In genomic region chr19:46850228-46851203, GRCh38 we compare ENCODE assay signal across 8 cellular contexts. TPM values are rescaled to one million over a fixed set of nuclear protein-coding genes. Genes with fewer than 3 reads are reported as not detected.
DNase-seq lines count a peak whose midpoint lies in the region; ATAC-seq and TF ChIP-seq lines count a peak whose summit lies in the region.

AP2S1 (minus strand) TSS chr19:46850846; CDS start chr19:46850766, 80 bp downstream.

- H3K4me1 Mint-ChIP-seq in CD8-positive, alpha-beta memory T cell, result peaks cover 19 to 27% (median 25%) of the 10 kb centered on the region in 3 donors

- TF ChIP-seq CTCF in lung (IDR thresholded peaks at IDR 0.05; ENCODE audit: control extremely low read depth, extremely low read depth), result no peak

- peaks cover 0 to 1% of the 10 kb centered on the region in 2 donors for H3K27me3 Mint-ChIP-seq in CD8-positive, alpha-beta memory T cell

- H3K27ac Mint-ChIP-seq in CD8-positive, alpha-beta memory T cell, result peak within 1 kb of the TSS; percentile 54 to 98 (median 90)

- H3K27me3 ChIP-seq in CD8-positive, alpha-beta memory T cell (ENCODE audit: insufficient read depth, low read length, poor library complexity, severe bottlenecking), result no peaks in the 10 kb centered on the region
- no peaks in the 10 kb centered on the region for H3K27me3 ChIP-seq in lung (ENCODE audit: control insufficient read depth, insufficient read depth)

- POLR2A ChIA-PET in CD8-positive, alpha-beta memory T cell (lab: Charles Lee), result interaction anchor here (0.6 to 1.0 kb wide), 2 partner anchors 10 to 352 kb away, joined by 3 to 4 read pairs; no protein-coding TSS in a partner anchor

- peak; percentile 72 for ATAC-seq in GM19468 (IDR thresholded peaks at IDR 0.05; ENCODE audit: extremely low read depth, unreplicated experiment)
- ATAC-seq in lung (ENCODE audit: insufficient read depth, low FRiP score), result peak; percentile 96

- CTCF ChIA-PET in CD8-positive, alpha-beta memory T cell (lab: Charles Lee), result interaction anchor here (0.7 to 2.4 kb wide), 5 partner anchors 10 to 394 kb away, joined by 3 to 15 read pairs (median 4); no protein-coding TSS in a partner anchor

- peak within 1 kb of the TSS; percentile 86 for H3K4me3 ChIP-seq in CD8-positive, alpha-beta memory T cell (ENCODE audit: low read length)
- H3K4me3 ChIP-seq in lung, result peak within 1 kb of the TSS; percentile 82

- peaks cover 13% of the 10 kb centered on the region for H3K4me1 ChIP-seq in CD8-positive, alpha-beta memory T cell (ENCODE audit: insufficient read depth, low read length)
- H3K4me1 ChIP-seq in lung (ENCODE audit: control insufficient read depth in 2 of 2, insufficient read depth in 2 of 2, low read length in 2 of 2), result peaks cover 3 to 5% of the 10 kb centered on the region in 2 donors

- H3K36me3 ChIP-seq in CD8-positive, alpha-beta memory T cell (ENCODE audit: insufficient read depth, low read length), result no peaks in the 10 kb centered on the region
- peaks cover 0 to 7% of the 10 kb centered on the region in 2 donors for H3K36me3 ChIP-seq in lung (ENCODE audit: control insufficient read depth in 2 of 2, insufficient read depth in 2 of 2, low read length in 2 of 2)

- 1% methylated on average over 53 of the region's 53 CpGs for WGBS in lung, 2 donors

- no peaks in the 10 kb centered on the region for H3K9me3 ChIP-seq in CD8-positive, alpha-beta memory T cell (ENCODE audit: low read length)
- no peaks in the 10 kb centered on the region for H3K9me3 ChIP-seq in lung (ENCODE audit: control insufficient read depth in 2 of 2, insufficient read depth in 1 of 2, low read length in 1 of 2)

- H3K36me3 Mint-ChIP-seq in CD8-positive, alpha-beta memory T cell, result peaks cover 0 to 15% (median 7%) of the 10 kb centered on the region in 3 donors

- H3K27ac ChIP-seq in CD8-positive, alpha-beta memory T cell (ENCODE audit: low read depth, low read length), result peak within 1 kb of the TSS; percentile 71
- peak within 1 kb of the TSS; percentile 76 to 88 for H3K27ac ChIP-seq in lung (ENCODE audit: low read depth in 1 of 2, low read length in 1 of 2)

- H3K9me3 Mint-ChIP-seq in CD8-positive, alpha-beta memory T cell, result no peaks in the 10 kb centered on the region

- DNase-seq in CD8-positive, alpha-beta memory T cell, result peak; percentile 84 to 96 (median 93)
- peak; percentile 94 for DNase-seq in HS-5 (ENCODE audit: low read depth)
- peak; percentile 90 for DNase-seq in NK-92 treated with Interleukin-12 subunit alpha and Interleukin-12 subunit beta, amount 100 ng/mL, for 24 hours (lab: John Stamatoyannopoulos, UW)
- DNase-seq in activated CD8-positive, alpha-beta memory T cell treated with anti-CD3 and anti-CD28 coated beads for 24 hours, result peak; percentile 94
- DNase-seq in effector CD8-positive, alpha-beta T cell (lab: John Stamatoyannopoulos, UW), result peak; percentile 89
- peak; percentile 97 for DNase-seq in lung (ENCODE audit: low spot score)
- DNase-seq in stimulated activated CD4-positive, alpha-beta T cell treated with anti-CD3 and anti-CD28 coated beads, TNF-alpha, amount 100 ng/mL, for 4 hours (ENCODE audit: low read depth in 3 of 3), result peak; percentile 70 to 88 (median 81)

- H3K4me3 Mint-ChIP-seq in CD8-positive, alpha-beta memory T cell, result peak within 1 kb of the TSS; percentile 86 to 95 (median 93)

RNA-seq across cellular contexts. Expression of gene AP2S1, which starts in this region (rescaled TPM):
- 100 to 1,000 TPM; 121 TPM for total RNA-seq in CD8-positive, alpha-beta memory T cell
- 74.3 TPM for polyA plus RNA-seq in CD8-positive, alpha-beta memory T cell
- 100 to 1,000 TPM in 1 of 2 donors, 10 to 100 TPM in 1; 73.0 to 190 TPM for total RNA-seq in lung
- 100 to 1,000 TPM; 122 to 191 TPM for polyA plus RNA-seq in lung

Comparison
In these comparisons a context has a peak if more than half of its experiments do, and no peak if none do; other contexts are left out.
1. Peak in every context shown above with its lines: DNase-seq, ATAC-seq, H3K4me3 ChIP-seq and H3K27ac ChIP-seq.